In the genomic region with DNA sequence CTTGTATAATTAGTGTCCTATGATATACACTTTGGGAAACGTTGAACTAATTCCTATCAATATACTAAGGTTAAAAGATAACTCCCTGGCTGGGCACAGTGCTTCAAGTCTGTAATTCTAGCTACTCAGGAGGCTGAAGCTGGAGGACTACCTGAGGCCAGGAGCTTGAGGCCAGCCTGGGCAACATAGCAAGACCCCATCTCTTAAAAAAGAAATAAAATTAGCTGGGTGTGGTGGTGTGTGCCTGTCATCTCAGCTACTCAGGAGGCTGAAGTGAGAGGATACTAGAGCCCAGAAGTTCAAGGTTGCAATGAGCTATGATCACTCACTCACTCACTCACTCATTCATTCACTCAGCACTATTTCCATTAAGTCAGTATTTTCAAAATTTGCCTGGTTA, we compare ENCODE assay signal across 9 cellular contexts.
"Had no signal": no experiment of that assay in that cellular context is flagged by ENCODE, and none has a peak within 500 bp of the region (broad histone marks: within the 10 kb centered on the region; RNA-seq: fewer than 3 reads in every experiment).

No MANE protein-coding gene starts in this region.

- ATAC-seq: GM23338 had no signal

- H3K4me1 Mint-ChIP-seq: GM23338, H9 had no signal

- H3K9ac ChIP-seq: KMS-11 had no signal

- H2AFZ ChIP-seq: GM23338 had no signal

- H3K4me2 ChIP-seq: GM23338, KMS-11 had no signal

- H3K27ac Mint-ChIP-seq: GM23338, H9 had no signal

- FAIRE-seq: H1, H54 had no signal

- H3K4me3 Mint-ChIP-seq: GM23338, H9 had no signal

- H3K9me3 Mint-ChIP-seq: GM23338, H9 had no signal

- DNase-seq: H9, HCEC 1CT, IMR-90, KBM-7 had no signal

- H3K27ac ChIP-seq: HL-60, KMS-11 had no signal

- H3K4me3 ChIP-seq: GM23338 had no signal
